In the genomic region with DNA sequence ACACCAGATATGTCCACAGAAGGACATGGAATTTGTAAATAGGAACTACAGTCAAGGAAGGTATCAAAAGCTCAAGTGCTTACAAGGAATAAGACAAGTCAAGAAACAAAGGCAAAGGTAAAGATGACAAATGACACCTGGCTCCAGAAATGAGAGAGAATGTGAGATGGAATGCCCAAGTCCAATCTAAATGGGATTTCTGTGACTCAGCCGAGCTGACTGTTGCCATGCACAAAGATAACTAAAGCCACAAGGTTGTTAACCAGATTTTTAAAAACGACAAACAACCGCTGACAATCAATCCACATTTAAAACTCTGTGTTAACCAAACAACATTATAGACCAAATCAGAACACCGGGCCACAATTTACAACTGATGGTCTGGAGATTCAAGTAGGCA, we compare ENCODE assay signal across 8 cellular contexts. TPM values are rescaled to one million over a fixed set of nuclear protein-coding genes. Genes with fewer than 3 reads are reported as not detected.
DNase-seq lines count a peak whose midpoint lies in the region; ATAC-seq and TF ChIP-seq lines count a peak whose summit lies in the region.

No MANE protein-coding gene starts in this region.

- H3K27me3 ChIP-seq in skeletal muscle tissue (ENCODE audit: control insufficient read depth in 3 of 3, insufficient read depth in 3 of 3, low read length in 3 of 3), result no peaks in the 10 kb centered on the region

- ATAC-seq in GM21619 (IDR thresholded peaks at IDR 0.05; ENCODE audit: unreplicated experiment), result no peak
- no peak for ATAC-seq in omental fat pad (ENCODE audit: low FRiP score)

- H3K4me3 Mint-ChIP-seq in activated T-cell treated with anti-CD3 and anti-CD28 coated beads, Interleukin-2, amount 50 U/mL, for 24 hours, result peak overlapping the region; percentile 97
- H3K4me3 Mint-ChIP-seq in T-helper 2 cell treated with Interferon-gamma antibody and Interleukin-4, amounts not matched to agents 5 μg/mL and 100 μg/mL, for 36 hours, result peak overlapping the region; percentile 92

- H3K36me3 Mint-ChIP-seq in activated T-cell treated with anti-CD3 and anti-CD28 coated beads, Interleukin-2, amount 50 U/mL, for 24 hours (ENCODE audit: low read depth), result peaks cover 49% of the 10 kb centered on the region
- peaks cover 25% of the 10 kb centered on the region for H3K36me3 Mint-ChIP-seq in T-helper 2 cell treated with Interferon-gamma antibody and Interleukin-4, amounts not matched to agents 5 μg/mL and 100 μg/mL, for 36 hours (ENCODE audit: low read depth)

- peaks cover 3% of the 10 kb centered on the region for H3K9me3 Mint-ChIP-seq in activated T-cell treated with anti-CD3 and anti-CD28 coated beads, Interleukin-2, amount 50 U/mL, for 24 hours
- H3K9me3 Mint-ChIP-seq in T-helper 2 cell treated with Interferon-gamma antibody and Interleukin-4, amounts not matched to agents 5 μg/mL and 100 μg/mL, for 36 hours, result peaks cover 8% of the 10 kb centered on the region

- no peak for DNase-seq in activated T-cell treated with anti-CD3 and anti-CD28 coated beads, Interleukin-2, amount 50 U/mL, for 24 hours
- no peak for DNase-seq in activated T-cell treated with anti-CD3 and anti-CD28 coated beads for 4 hours
- DNase-seq in T-helper 2 cell treated with Interferon-gamma antibody and Interleukin-4, amounts not matched to agents 5 μg/mL and 100 μg/mL, for 36 hours (ENCODE audit: low spot score), result no peak
- peak; percentile 32 for DNase-seq in glomerular visceral epithelial cell (ENCODE audit: extremely low spot score)
- DNase-seq in omental fat pad (ENCODE audit: low spot score), result no peak
- no peak for DNase-seq in putamen (ENCODE audit: low spot score)

- no peak for TF ChIP-seq CTCF in omental fat pad (IDR thresholded peaks at IDR 0.05)

- peak overlapping the region; percentile 98 for H3K27ac Mint-ChIP-seq in activated T-cell treated with anti-CD3 and anti-CD28 coated beads, Interleukin-2, amount 50 U/mL, for 24 hours
- peak overlapping the region; percentile 91 for H3K27ac Mint-ChIP-seq in T-helper 2 cell treated with Interferon-gamma antibody and Interleukin-4, amounts not matched to agents 5 μg/mL and 100 μg/mL, for 36 hours

- H3K36me3 ChIP-seq in skeletal muscle tissue (ENCODE audit: control insufficient read depth in 3 of 3, insufficient read depth in 3 of 3, low read length in 3 of 3), result peaks cover 0 to 15% (median 12%) of the 10 kb centered on the region in 3 donors

- no peaks in the 10 kb centered on the region for H3K27me3 Mint-ChIP-seq in activated T-cell treated with anti-CD3 and anti-CD28 coated beads, Interleukin-2, amount 50 U/mL, for 24 hours
- H3K27me3 Mint-ChIP-seq in T-helper 2 cell treated with Interferon-gamma antibody and Interleukin-4, amounts not matched to agents 5 μg/mL and 100 μg/mL, for 36 hours (ENCODE audit: low read depth), result no peaks in the 10 kb centered on the region

- H3K9me3 ChIP-seq in skeletal muscle tissue (ENCODE audit: control insufficient read depth in 3 of 3, low read length in 3 of 3), result no peaks in the 10 kb centered on the region

- peak overlapping the region; percentile 81 to 88 (median 86) for H3K9ac ChIP-seq in skeletal muscle tissue (ENCODE audit: low read depth in 1 of 3, low read length in 3 of 3)

- peak overlapping the region; percentile 97 to 99 (median 99) for H3K4me3 ChIP-seq in skeletal muscle tissue (ENCODE audit: low read length in 3 of 3)

- peaks cover 6 to 16% (median 13%) of the 10 kb centered on the region in 3 donors for H3K4me1 ChIP-seq in skeletal muscle tissue (ENCODE audit: control insufficient read depth in 3 of 3, insufficient read depth in 3 of 3, low read length in 3 of 3)

- H3K27ac ChIP-seq in skeletal muscle tissue (ENCODE audit: low read depth, low read length), result no peak overlapping the region

- H3K4me1 Mint-ChIP-seq in activated T-cell treated with anti-CD3 and anti-CD28 coated beads, Interleukin-2, amount 50 U/mL, for 24 hours (ENCODE audit: low read depth), result peaks cover 42% of the 10 kb centered on the region
- peaks cover 23% of the 10 kb centered on the region for H3K4me1 Mint-ChIP-seq in T-helper 2 cell treated with Interferon-gamma antibody and Interleukin-4, amounts not matched to agents 5 μg/mL and 100 μg/mL, for 36 hours (ENCODE audit: low read depth)

RNA-seq across cellular contexts. Expression of gene NFXL1, which starts 1.1 kb away (rescaled TPM):
- 7.8 TPM for total RNA-seq in skeletal muscle tissue
- 10 to 100 TPM in 2 of 4 donors, 1 to 10 TPM in 2; 6.3 to 14.0 (median 8.6) TPM for total RNA-seq in omental fat pad
